ENCODE assay signal across 8 cellular contexts in the genomic region with DNA sequence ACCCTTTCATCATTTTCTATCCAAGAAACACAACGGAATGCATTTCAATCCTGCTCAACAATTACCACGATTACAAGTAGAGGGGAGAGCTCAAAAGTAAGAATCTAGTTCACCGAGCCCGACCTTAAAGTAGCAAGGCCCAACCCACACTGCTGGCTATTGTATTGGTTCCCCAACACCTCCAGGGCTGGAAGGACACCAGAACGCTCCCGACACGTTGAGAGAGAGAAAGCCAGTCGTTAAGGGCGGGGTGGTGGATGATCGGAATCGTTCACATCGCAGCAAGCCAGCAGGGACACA. TPM values are rescaled to one million over a fixed set of nuclear protein-coding genes. Genes with fewer than 3 reads are reported as not detected.
DNase-seq lines count a peak whose midpoint lies in the region; ATAC-seq and TF ChIP-seq lines count a peak whose summit lies in the region.

No MANE protein-coding gene starts in this region.

- peaks cover 35% of the 10 kb centered on the region for H3K4me1 Mint-ChIP-seq in T-helper 1 cell treated with Interleukin-12 subunit alpha and Interleukin-12 subunit beta and Interleukin-4 antibody, amounts not matched to agents 30 μg/mL and 1 μg/mL, for 36 hours (ENCODE audit: low read depth)

- H3K9me3 ChIP-seq in SK-N-MC (ENCODE audit: low read depth, low read length) (no peaks in the 10 kb centered on the region), gastroesophageal sphincter (no peaks in the 10 kb centered on the region), skeletal muscle tissue (ENCODE audit: control insufficient read depth in 3 of 3, low read length in 3 of 3) (no peaks in the 10 kb centered on the region)

- H3K27me3 ChIP-seq in gastroesophageal sphincter = no peaks in the 10 kb centered on the region
- H3K27me3 ChIP-seq in skeletal muscle tissue (ENCODE audit: control insufficient read depth in 3 of 3, insufficient read depth in 3 of 3, low read length in 3 of 3) = no peaks in the 10 kb centered on the region

- H3K27me3 Mint-ChIP-seq in T-helper 1 cell treated with Interleukin-12 subunit alpha and Interleukin-12 subunit beta and Interleukin-4 antibody, amounts not matched to agents 30 μg/mL and 1 μg/mL, for 36 hours (ENCODE audit: low read depth) = peaks cover 8% of the 10 kb centered on the region

- H3K36me3 Mint-ChIP-seq in T-helper 1 cell treated with Interleukin-12 subunit alpha and Interleukin-12 subunit beta and Interleukin-4 antibody, amounts not matched to agents 30 μg/mL and 1 μg/mL, for 36 hours (ENCODE audit: low read depth) = peaks cover 1% of the 10 kb centered on the region

- no peak for TF ChIP-seq EP300 in gastroesophageal sphincter (IDR thresholded peaks at IDR 0.05)

- 0% methylated on average over 4 of the region's 12 CpGs for WGBS in gastroesophageal sphincter (ENCODE audit: low coverage in 1 of 2), 2 donors

- TF ChIP-seq POLR2A in gastroesophageal sphincter (IDR thresholded peaks at IDR 0.05) = no peak

- peak overlapping the region; percentile 89 for H3K4me3 Mint-ChIP-seq in T-helper 1 cell treated with Interleukin-12 subunit alpha and Interleukin-12 subunit beta and Interleukin-4 antibody, amounts not matched to agents 30 μg/mL and 1 μg/mL, for 36 hours

- H3K27ac Mint-ChIP-seq in T-helper 1 cell treated with Interleukin-12 subunit alpha and Interleukin-12 subunit beta and Interleukin-4 antibody, amounts not matched to agents 30 μg/mL and 1 μg/mL, for 36 hours = peak overlapping the region; percentile 84

- DNase-seq in T-helper 1 cell = no peak
- DNase-seq in SK-N-MC (ENCODE audit: low read depth, low spot score) = no peak
- DNase-seq in H4 (ENCODE audit: low spot score) = no peak
- no peak for DNase-seq in cerebellum (ENCODE audit: low spot score)

- H3K36me3 ChIP-seq in SK-N-MC (ENCODE audit: insufficient read depth, low read length) = peaks cover 12% of the 10 kb centered on the region
- H3K36me3 ChIP-seq in gastroesophageal sphincter = no peaks in the 10 kb centered on the region
- H3K36me3 ChIP-seq in skeletal muscle tissue (ENCODE audit: control insufficient read depth in 3 of 3, insufficient read depth in 3 of 3, low read length in 3 of 3) = no peaks in the 10 kb centered on the region

- H3K9me3 Mint-ChIP-seq in T-helper 1 cell treated with Interleukin-12 subunit alpha and Interleukin-12 subunit beta and Interleukin-4 antibody, amounts not matched to agents 30 μg/mL and 1 μg/mL, for 36 hours = no peaks in the 10 kb centered on the region

- ATAC-seq in gastroesophageal sphincter (no peak), HG02798 (IDR thresholded peaks at IDR 0.05; ENCODE audit: poor library complexity, unreplicated experiment) (no peak)

- H3K4me1 ChIP-seq in gastroesophageal sphincter = peaks cover 0 to 26% (median 11%) of the 10 kb centered on the region in 3 donors
- peaks cover 7 to 9% (median 8%) of the 10 kb centered on the region in 3 donors for H3K4me1 ChIP-seq in skeletal muscle tissue (ENCODE audit: control insufficient read depth in 3 of 3, insufficient read depth in 3 of 3, low read length in 3 of 3)

- H3K4me3 ChIP-seq in SK-N-MC (peak overlapping the region; percentile 89), gastroesophageal sphincter (peak overlapping the region; percentile 87 to 93), skeletal muscle tissue (ENCODE audit: low read length in 3 of 3) (peak overlapping the region; percentile 88 to 99 (median 93))

- no peak for TF ChIP-seq CTCF in gastroesophageal sphincter (IDR thresholded peaks at IDR 0.05)

- H3K9ac ChIP-seq in SK-N-MC (ENCODE audit: insufficient read length) (peak overlapping the region; percentile 95), skeletal muscle tissue (ENCODE audit: low read depth in 1 of 3, low read length in 3 of 3) (peak overlapping the region; percentile 85 to 94 (median 94))

- no peak overlapping the region for H3K27ac ChIP-seq in SK-N-MC
- peak overlapping the region in 3 of 4 donors; percentile 87 to 92 (median 92) for H3K27ac ChIP-seq in gastroesophageal sphincter
- peak overlapping the region; percentile 79 for H3K27ac ChIP-seq in skeletal muscle tissue (ENCODE audit: low read depth, low read length)

RNA-seq across cellular contexts. Expression of gene CKAP5, which starts 0.7 kb away (rescaled TPM):
- 10 to 100 TPM; 39.8 to 46.9 (median 43.4) TPM for total RNA-seq in gastroesophageal sphincter
- total RNA-seq in skeletal muscle tissue = 58.5 TPM
- total RNA-seq in H4 (2014; rRNA removed; shearing (Covaris generic)) = 54.6 and 71.4 TPM in 2 replicates
- 134 TPM for total RNA-seq in cerebellum
